In the genomic region with DNA sequence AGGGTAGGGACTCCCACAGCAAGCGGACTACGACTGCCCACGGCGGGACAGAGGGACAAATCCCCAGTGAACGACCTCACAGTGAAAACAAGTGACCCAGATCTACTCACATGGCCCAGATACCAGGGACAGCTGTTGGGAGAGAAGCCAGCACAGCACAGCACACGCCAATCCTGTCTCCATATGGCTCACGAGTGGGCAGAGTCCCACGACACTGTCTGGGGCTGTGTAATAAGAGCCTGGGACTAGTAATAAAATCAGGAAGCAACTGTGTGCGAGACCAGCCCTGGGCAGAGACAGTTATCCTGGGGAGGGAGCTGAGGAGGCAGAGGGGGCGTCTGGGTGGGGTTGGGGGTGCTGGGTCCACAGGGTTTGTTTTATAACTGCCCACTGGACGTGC, we compare ENCODE assay signal across 18 cellular contexts.
"Had no signal": no experiment of that assay in that cellular context is flagged by ENCODE, and none has a peak within 500 bp of the region (broad histone marks: within the 10 kb centered on the region; RNA-seq: fewer than 3 reads in every experiment).

No MANE protein-coding gene starts in this region.

- H3K27ac ChIP-seq: epithelial cell of prostate, gastroesophageal sphincter, heart right ventricle, lower lobe of right lung, pancreas, suprapubic skin had no signal

- ATAC-seq: activated CD4-positive, CD25-positive, alpha-beta regulatory T cell treated with anti-CD3 and anti-CD28 coated beads, Interleukin-2, amount 50 U/mL, for 24 hours; activated naive CD8-positive, alpha-beta T cell treated with anti-CD3 and anti-CD28 coated beads, Interleukin-2, amount 50 U/mL, for 24 hours; activated T-helper 17 cell treated with anti-CD3 and anti-CD28 coated beads, Interleukin-2, amount 50 U/mL, for 72 hours; gastroesophageal sphincter; lower lobe of right lung; pancreas; stimulated activated naive B cell treated with anti-CD40 and anti-IgM and Interleukin-4, amounts not matched to agents 10 μg/mL and 1 μg/mL and 100 μg/mL, for 72 hours had no signal

- H3K4me3 ChIP-seq: gastroesophageal sphincter, heart right ventricle, lower lobe of right lung, pancreas, suprapubic skin had no signal

- FAIRE-seq: astrocyte, bronchial epithelial cell, pancreas had no signal

- H3K4me3 Mint-ChIP-seq: activated naive CD4-positive, alpha-beta T cell treated with anti-CD3 and anti-CD28 coated beads for 36 hours; activated naive CD8-positive, alpha-beta T cell treated with anti-CD3 and anti-CD28 coated beads, Interleukin-2, amount 50 U/mL, for 24 hours; activated T-helper 17 cell treated with anti-CD3 and anti-CD28 coated beads, Interleukin-2, amount 50 U/mL, for 72 hours; neural crest cell; stimulated activated naive B cell treated with anti-CD40 and anti-IgM and Interleukin-4, amounts not matched to agents 10 μg/mL and 1 μg/mL and 100 μg/mL, for 72 hours had no signal

- H3K27ac Mint-ChIP-seq: activated naive CD4-positive, alpha-beta T cell treated with anti-CD3 and anti-CD28 coated beads for 36 hours; activated naive CD8-positive, alpha-beta T cell treated with anti-CD3 and anti-CD28 coated beads, Interleukin-2, amount 50 U/mL, for 24 hours; activated T-helper 17 cell treated with anti-CD3 and anti-CD28 coated beads, Interleukin-2, amount 50 U/mL, for 72 hours; stimulated activated naive B cell treated with anti-CD40 and anti-IgM and Interleukin-4, amounts not matched to agents 10 μg/mL and 1 μg/mL and 100 μg/mL, for 72 hours had no signal

- H3K36me3 ChIP-seq: gastroesophageal sphincter, heart right ventricle, lower lobe of right lung, pancreas, suprapubic skin had no signal

- DNase-seq: activated CD4-positive, alpha-beta T cell treated with anti-CD3 and anti-CD28 coated beads, Interleukin-2, amount 50 U/mL, for 1 hour; activated naive CD4-positive, alpha-beta T cell treated with anti-CD3 and anti-CD28 coated beads for 36 hours; activated naive CD8-positive, alpha-beta T cell treated with anti-CD3 and anti-CD28 coated beads, Interleukin-2, amount 50 U/mL, for 24 hours; dermis blood vessel endothelial cell; heart right ventricle; lower lobe of right lung; pancreas; stimulated activated CD4-positive, alpha-beta T cell treated with anti-CD3 and anti-CD28 coated beads, Interleukin-2, amount 100 ng/mL, for 48 hours; stimulated activated naive B cell treated with anti-CD40 and anti-IgM and Interleukin-4, amounts not matched to agents 10 μg/mL and 1 μg/mL and 100 μg/mL, for 72 hours; trophoblast cell had no signal

- H3K9me3 ChIP-seq: gastroesophageal sphincter, heart right ventricle, lower lobe of right lung, pancreas, suprapubic skin had no signal

- H3K9me3 Mint-ChIP-seq: activated naive CD4-positive, alpha-beta T cell treated with anti-CD3 and anti-CD28 coated beads for 36 hours; activated naive CD8-positive, alpha-beta T cell treated with anti-CD3 and anti-CD28 coated beads, Interleukin-2, amount 50 U/mL, for 24 hours; activated T-helper 17 cell treated with anti-CD3 and anti-CD28 coated beads, Interleukin-2, amount 50 U/mL, for 72 hours; neural crest cell; stimulated activated naive B cell treated with anti-CD40 and anti-IgM and Interleukin-4, amounts not matched to agents 10 μg/mL and 1 μg/mL and 100 μg/mL, for 72 hours had no signal

- H3K4me1 Mint-ChIP-seq: activated naive CD8-positive, alpha-beta T cell treated with anti-CD3 and anti-CD28 coated beads, Interleukin-2, amount 50 U/mL, for 24 hours; activated T-helper 17 cell treated with anti-CD3 and anti-CD28 coated beads, Interleukin-2, amount 50 U/mL, for 72 hours; stimulated activated naive B cell treated with anti-CD40 and anti-IgM and Interleukin-4, amounts not matched to agents 10 μg/mL and 1 μg/mL and 100 μg/mL, for 72 hours had no signal

- H3K27me3 Mint-ChIP-seq: activated naive CD8-positive, alpha-beta T cell treated with anti-CD3 and anti-CD28 coated beads, Interleukin-2, amount 50 U/mL, for 24 hours; activated T-helper 17 cell treated with anti-CD3 and anti-CD28 coated beads, Interleukin-2, amount 50 U/mL, for 72 hours had no signal

- H3K4me1 ChIP-seq: gastroesophageal sphincter, heart right ventricle, lower lobe of right lung, pancreas, suprapubic skin had no signal

- H3K27me3 ChIP-seq: gastroesophageal sphincter, pancreas, suprapubic skin had no signal
